Comparison of ENCODE assay signal across 9 cellular contexts in genomic region chr13:51096131-51096530, GRCh38. TPM values are rescaled to one million over a fixed set of nuclear protein-coding genes. Genes with fewer than 3 reads are reported as not detected.
"Had no signal": no experiment of that assay in that cellular context is flagged by ENCODE, and none has a peak within 500 bp of the region (broad histone marks: within the 10 kb centered on the region; RNA-seq: fewer than 3 reads in every experiment).

No MANE protein-coding gene starts in this region.

- H3K9me3 Mint-ChIP-seq: H9, IgD-negative memory B cell had no signal

- DNase-seq: GOT3, H9, HCEC 1CT, KBM-7 had no signal

- H3K36me3 Mint-ChIP-seq: IgD-negative memory B cell had no signal

- FAIRE-seq: H54, HepG2 had no signal

- H3K4me3 Mint-ChIP-seq: H9, IgD-negative memory B cell had no signal

- H3K27ac Mint-ChIP-seq: H9, IgD-negative memory B cell had no signal

- ATAC-seq: HepG2 had no signal

- H3K4me1 Mint-ChIP-seq: IgD-negative memory B cell had no signal

- H3K27ac ChIP-seq: HL-60 had no signal

RNA-seq across cellular contexts. Expression of gene C13orf42, which starts 14.9 kb away (rescaled TPM):
- total RNA-seq: HepG2, HT1080 had no signal
- polyA plus RNA-seq: HepG2, IgD-negative memory B cell had no signal
